8 cellular contexts compared by ENCODE assay signal in the genomic region with DNA sequence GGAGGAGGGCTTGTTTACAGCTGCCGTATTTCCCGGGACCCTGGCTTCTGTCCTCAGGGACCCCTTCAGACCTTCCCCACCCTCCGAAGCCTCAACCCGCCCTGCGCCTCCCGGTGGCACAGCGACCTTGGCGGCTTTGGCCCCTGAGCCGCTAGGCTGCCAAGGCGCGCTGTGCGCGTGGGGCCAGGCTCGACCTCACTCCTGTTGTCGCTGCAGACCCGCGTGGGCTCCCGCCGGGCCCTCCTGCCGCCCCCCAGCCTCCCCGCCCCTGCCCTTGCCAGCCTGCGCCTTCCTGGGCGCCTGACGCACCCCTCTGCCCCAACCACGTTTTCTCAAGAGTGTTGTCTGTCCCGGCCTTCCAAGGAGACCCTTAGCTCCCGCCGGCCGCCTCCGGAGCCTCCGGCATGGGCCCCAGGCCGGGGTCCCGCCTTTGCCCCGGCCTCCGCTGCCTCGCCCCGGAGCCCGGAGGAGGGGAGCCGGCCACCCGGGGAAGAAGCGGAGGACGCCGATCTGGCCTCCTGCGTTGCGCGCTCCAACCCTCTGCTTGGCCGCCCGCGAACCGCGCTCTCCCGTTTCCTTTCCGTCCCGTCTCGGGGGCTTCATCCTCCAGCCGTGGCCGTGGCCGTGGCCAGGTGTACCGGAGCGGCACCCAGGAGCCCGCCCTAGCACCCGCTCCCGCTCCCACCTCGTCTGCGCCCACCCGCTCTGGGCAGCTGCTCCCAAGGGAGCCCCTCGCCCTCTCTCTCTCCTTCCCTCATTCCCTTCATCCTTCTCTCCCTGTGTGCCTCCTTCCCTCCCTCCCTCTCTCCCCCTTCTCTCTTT. TPM values are rescaled to one million over a fixed set of nuclear protein-coding genes. Genes with fewer than 3 reads are reported as not detected.
DNase-seq lines count a peak whose midpoint lies in the region; ATAC-seq, FAIRE-seq and TF ChIP-seq lines count a peak whose summit lies in the region.

No MANE protein-coding gene starts in this region.

- H3K9me3 Mint-ChIP-seq in CD8-positive, alpha-beta T cell, result no peaks in the 10 kb centered on the region
- H3K9me3 Mint-ChIP-seq in brain, result peaks cover 0 to 10% (median 0%) of the 10 kb centered on the region in 5 experiments
- no peaks in the 10 kb centered on the region for H3K9me3 Mint-ChIP-seq in stimulated activated memory B cell treated with anti-CD40 and anti-IgM and Interleukin-4, amounts not matched to agents 10 μg/mL and 1 μg/mL and 100 μg/mL, for 72 hours

- intact Hi-C loops in CD8-positive, alpha-beta T cell (cut with DNase I, micrococcal nuclease), result no loop called here
- intact Hi-C loops in HepG2 (cut with micrococcal nuclease; ENCODE audit: unreplicated experiment), result no loop called here

- peak overlapping the region; percentile 70 for H3K4me2 ChIP-seq in OCI-LY1 (ENCODE audit: low read length)
- H3K4me2 ChIP-seq in HepG2 (ENCODE audit: low read depth, low read length), result peak overlapping the region; percentile 72

- POLR2A ChIA-PET in CD8-positive, alpha-beta T cell (lab: Charles Lee), result interaction anchor here (1.5 kb wide), 1 partner anchor 42 kb away, joined by 8 read pairs; no protein-coding TSS in a partner anchor
- POLR2A ChIA-PET in HepG2 (lab: Yijun Ruan, JAX), result interaction anchor here (0.7 kb wide), 1 partner anchor 10 kb away, joined by 3 read pairs; no protein-coding TSS in a partner anchor

- ATAC-seq in CD8-positive, alpha-beta T cell, result peak; percentile 69
- peak; percentile 77 for ATAC-seq in HepG2
- ATAC-seq in stimulated activated memory B cell treated with anti-CD40 and anti-IgM and Interleukin-4, amounts not matched to agents 10 μg/mL and 1 μg/mL and 100 μg/mL, for 72 hours, result peak; percentile 69
- no peak for ATAC-seq in GM21529 (IDR thresholded peaks at IDR 0.05; ENCODE audit: unreplicated experiment)
- ATAC-seq in HG02588 (IDR thresholded peaks at IDR 0.05; ENCODE audit: unreplicated experiment), result no peak

- no peak overlapping the region for H3K27ac ChIP-seq in CD8-positive, alpha-beta T cell (ENCODE audit: low read depth, low read length)
- H3K27ac ChIP-seq in OCI-LY1 (ENCODE audit: low read depth, low read length, poor library complexity, severe bottlenecking), result peak overlapping the region; percentile 93
- no peak overlapping the region for H3K27ac ChIP-seq in HepG2 (ENCODE audit: extremely low read length, insufficient read depth, low read length)

- H3K4me3 Mint-ChIP-seq in CD8-positive, alpha-beta T cell, result peak overlapping the region; percentile 78
- H3K4me3 Mint-ChIP-seq in brain, result peak overlapping the region; percentile 63 to 75 (median 73)
- peak overlapping the region; percentile 81 for H3K4me3 Mint-ChIP-seq in stimulated activated memory B cell treated with anti-CD40 and anti-IgM and Interleukin-4, amounts not matched to agents 10 μg/mL and 1 μg/mL and 100 μg/mL, for 72 hours

- H3K27me3 ChIP-seq in CD8-positive, alpha-beta T cell (ENCODE audit: insufficient read depth, low read length), result no peaks in the 10 kb centered on the region
- H3K27me3 ChIP-seq in OCI-LY1 (ENCODE audit: insufficient read depth, low read length) (no peaks in the 10 kb centered on the region), HepG2 (ENCODE audit: control insufficient read depth in 1 of 2, insufficient read depth in 2 of 2, low read length in 2 of 2) (no peaks in the 10 kb centered on the region)

- no peaks in the 10 kb centered on the region for H3K9me3 ChIP-seq in CD8-positive, alpha-beta T cell (ENCODE audit: low read length)
- H3K9me3 ChIP-seq in OCI-LY1 (ENCODE audit: low read length) (peaks cover 10% of the 10 kb centered on the region), HepG2 (ENCODE audit: low read length) (no peaks in the 10 kb centered on the region)

- H3K79me2 ChIP-seq in OCI-LY1 (ENCODE audit: insufficient read depth, low read length) (no peaks in the 10 kb centered on the region; the same call in 1 of the 2 replicates), HepG2 (ENCODE audit: insufficient read depth, low read length) (no peaks in the 10 kb centered on the region)

- WGBS in HepG2 (ENCODE audit: low lambda C conversion rate), result 10% methylated on average over 11 of the region's 67 CpGs

- TF ChIP-seq POLR2A in HepG2 (IDR thresholded peaks at IDR 0.05; ENCODE audit: insufficient read depth in 1 of 2, low read depth in 2 of 2, low read length in 2 of 2), result no peak

- FAIRE-seq in HepG2 (lab: Jason Lieb, UNC), result no peak

- DNase-seq in CD8-positive, alpha-beta T cell, result peak in 4 of 7 experiments; percentile 28 to 62 (median 43)
- no peak for DNase-seq in HepG2 (ENCODE audit: low spot score)
- DNase-seq in MV-4-11 (lab: John Stamatoyannopoulos, UW), result no peak

- H3K36me3 ChIP-seq in CD8-positive, alpha-beta T cell (ENCODE audit: insufficient read depth, low read length), result no peaks in the 10 kb centered on the region
- H3K36me3 ChIP-seq in OCI-LY1 (ENCODE audit: insufficient read depth, low read length) (peaks cover 23% of the 10 kb centered on the region; the same call in 1 of the 2 replicates), HepG2 (replicated peaks in 1 of 2; ENCODE audit: control insufficient read depth in 1 of 2, insufficient read depth in 2 of 2, low read length in 2 of 2) (no peaks in the 10 kb centered on the region)

- CTCF ChIA-PET in CD8-positive, alpha-beta T cell (lab: Charles Lee), result interaction anchor here (0.9 to 2.0 kb wide), 5 partner anchors 10 to 75 kb away, joined by 3 to 8 read pairs (median 3); no protein-coding TSS in a partner anchor
- CTCF ChIA-PET in HepG2 (lab: Yijun Ruan, JAX; ENCODE audit: low intra/inter-chr PET ratio, low total read pairs), result no interaction called here

- no peak for TF ChIP-seq RAD21 in HepG2 (CRISPR knock-in tag; IDR thresholded peaks at IDR 0.05)

- peaks cover 31% of the 10 kb centered on the region for H3K4me1 Mint-ChIP-seq in CD8-positive, alpha-beta T cell (ENCODE audit: low read depth)
- peaks cover 20% of the 10 kb centered on the region for H3K4me1 Mint-ChIP-seq in brain
- H3K4me1 Mint-ChIP-seq in stimulated activated memory B cell treated with anti-CD40 and anti-IgM and Interleukin-4, amounts not matched to agents 10 μg/mL and 1 μg/mL and 100 μg/mL, for 72 hours, result peaks cover 35% of the 10 kb centered on the region

- no peak overlapping the region for H3K27ac Mint-ChIP-seq in CD8-positive, alpha-beta T cell
- H3K27ac Mint-ChIP-seq in brain, result no peak overlapping the region
- peak overlapping the region; percentile 77 for H3K27ac Mint-ChIP-seq in stimulated activated memory B cell treated with anti-CD40 and anti-IgM and Interleukin-4, amounts not matched to agents 10 μg/mL and 1 μg/mL and 100 μg/mL, for 72 hours

- peaks cover 4% of the 10 kb centered on the region for H3K27me3 Mint-ChIP-seq in CD8-positive, alpha-beta T cell (ENCODE audit: low read depth)
- H3K27me3 Mint-ChIP-seq in brain, result peaks cover 34% of the 10 kb centered on the region
- peaks cover 8% of the 10 kb centered on the region for H3K27me3 Mint-ChIP-seq in stimulated activated memory B cell treated with anti-CD40 and anti-IgM and Interleukin-4, amounts not matched to agents 10 μg/mL and 1 μg/mL and 100 μg/mL, for 72 hours

- BruUV-seq in HepG2 (replicated peaks; lab: Mats Ljungman, UMichigan), result no TSS peak

- no peak for TF ChIP-seq CTCF in CD8-positive, alpha-beta T cell (IDR thresholded peaks at IDR 0.05)
- TF ChIP-seq CTCF in OCI-LY1 (IDR thresholded peaks at IDR 0.05; ENCODE audit: low read length) (no peak), brain (conservative IDR thresholded peaks at IDR 0.05) (no peak), HepG2 (CRISPR knock-in tag; IDR thresholded peaks at IDR 0.05) (no peak)

- TF ChIP-seq EP300 in HepG2 (IDR thresholded peaks at IDR 0.05; ENCODE audit: low read depth in 2 of 2, low read length in 2 of 2), result no peak
- no peak for TF ChIP-seq EP300 in HepG2 (CRISPR knock-in tag; IDR thresholded peaks at IDR 0.05; ENCODE audit: borderline replicate concordance)

- H3K4me1 ChIP-seq in CD8-positive, alpha-beta T cell (ENCODE audit: insufficient read depth, low read length), result peaks cover 8% of the 10 kb centered on the region
- H3K4me1 ChIP-seq in OCI-LY1 (ENCODE audit: insufficient read depth, low read length, severe bottlenecking) (peaks cover 33% of the 10 kb centered on the region), HepG2 (ENCODE audit: insufficient read depth, low read length) (no peaks in the 10 kb centered on the region; the same call in 1 of the 2 replicates)

- H3K4me3 ChIP-seq in CD8-positive, alpha-beta T cell (ENCODE audit: low read depth, low read length), result peak overlapping the region; percentile 52
- H3K4me3 ChIP-seq in OCI-LY1 (ENCODE audit: low read depth, low read length, poor library complexity, severe bottlenecking), result peak overlapping the region; percentile 56
- H3K4me3 ChIP-seq in HepG2 (replicated peaks in 1 of 3; ENCODE audit: insufficient read depth in 1 of 3, low read depth in 2 of 3, low read length in 3 of 3), result peak overlapping the region; percentile 42 to 67 (median 65); a peak in 4 of 6 replicates

- no peaks in the 10 kb centered on the region for H3K9me2 ChIP-seq in OCI-LY1 (ENCODE audit: low read depth, low read length)

- H3K9ac ChIP-seq in OCI-LY1 (ENCODE audit: low read length), result peak overlapping the region; percentile 74
- H3K9ac ChIP-seq in HepG2 (ENCODE audit: insufficient read depth, low read depth, low read length), result peak overlapping the region; percentile 29; the same call in 1 of the 2 replicates

- H3K36me3 Mint-ChIP-seq in CD8-positive, alpha-beta T cell, result peaks cover 12% of the 10 kb centered on the region
- H3K36me3 Mint-ChIP-seq in brain, result peaks cover 30% of the 10 kb centered on the region
- H3K36me3 Mint-ChIP-seq in stimulated activated memory B cell treated with anti-CD40 and anti-IgM and Interleukin-4, amounts not matched to agents 10 μg/mL and 1 μg/mL and 100 μg/mL, for 72 hours, result peaks cover 9% of the 10 kb centered on the region

- 0 out of 2 replicates have a peak, but pooled peaks cover 3% of the 10 kb centered on the region for H3F3A ChIP-seq in OCI-LY1 (ENCODE audit: insufficient read depth, low read length)

- H2AFZ ChIP-seq in OCI-LY1 (ENCODE audit: low read length), result no peak overlapping the region
- H2AFZ ChIP-seq in HepG2 (ENCODE audit: low read length), result no peak overlapping the region

- in situ Hi-C loops in HepG2 (cut with HindIII; ENCODE audit: extremely low pct_ligation_motif_present, low pct_unique_long_range_greater_than_20kb), result no loop called here

- H4K20me1 ChIP-seq in OCI-LY1 (ENCODE audit: insufficient read depth, low read length) (no peaks in the 10 kb centered on the region), HepG2 (ENCODE audit: insufficient read depth, low read length) (peaks cover 7% of the 10 kb centered on the region; the same call in 1 of the 2 replicates)

RNA-seq across cellular contexts. Expression of gene PPP2R5C, which starts 19.9 kb away (rescaled TPM):
- 100 to 1,000 TPM; 557 to 560 TPM for total RNA-seq in CD8-positive, alpha-beta T cell
- polyA plus RNA-seq in brain (ENCODE audit: insufficient read depth, low read depth, low replicate concordance) (69.9 TPM), HepG2 (2011; rRNA removed) (68.1 and 78.5 TPM in 2 replicates)
- total RNA-seq in HepG2 (2016; rRNA removed; fragmentation: Illumina TruSeq; extraction: Trizol), result 74.3 and 94.8 TPM in 2 replicates
- 82.8 and 86.5 TPM in 2 replicates for total RNA-seq in HepG2 (2016; cell fraction: cytosol; rRNA removed; fragmentation: Illumina TruSeq; extraction: Trizol; ENCODE audit: low read depth)
- 71.4 and 92.2 TPM in 2 replicates for total RNA-seq in HepG2 (2016; cell fraction: insoluble cytoplasmic fraction; rRNA removed; fragmentation: Illumina TruSeq; extraction: Trizol)
- 125 and 142 TPM in 2 replicates for total RNA-seq in HepG2 (2016; cell fraction: membrane; rRNA removed; fragmentation: Illumina TruSeq; extraction: Trizol)
- total RNA-seq in HepG2 (2016; cell fraction: nucleus; rRNA removed; fragmentation: Illumina TruSeq; extraction: Trizol), result 51.6 and 56.6 TPM in 2 replicates
- polyA plus RNA-seq in HepG2 (2011; cell fraction: cytosol; rRNA removed), result 38.4 and 55.1 TPM in 2 replicates
- polyA plus RNA-seq in HepG2 (2011; cell fraction: nucleus; rRNA removed), result 57.2 and 60.5 TPM in 2 replicates
- polyA plus RNA-seq in HepG2 (2012), result 61.1 and 92.0 TPM in 2 replicates
- 97.1 and 105 TPM in 2 replicates for polyA plus RNA-seq in HepG2 (2016; cell fraction: cytosol; fragmentation: Illumina TruSeq; extraction: Trizol; ENCODE audit: low read depth)
- polyA plus RNA-seq in HepG2 (2016; cell fraction: insoluble cytoplasmic fraction; fragmentation: Illumina TruSeq; extraction: Trizol; ENCODE audit: low read depth), result 87.9 and 89.9 TPM in 2 replicates
- polyA plus RNA-seq in HepG2 (2016; cell fraction: membrane; fragmentation: Illumina TruSeq; extraction: Trizol; ENCODE audit: low read depth), result 110 and 121 TPM in 2 replicates
- polyA plus RNA-seq in HepG2 (2016; cell fraction: nucleus; fragmentation: Illumina TruSeq; extraction: Trizol; ENCODE audit: insufficient read depth, low read depth), result 63.8 and 64.0 TPM in 2 replicates
- polyA minus RNA-seq in HepG2 (2011; rRNA and poly(A)+ RNA removed; ENCODE audit: low replicate concordance), result 69.0 and 106 TPM in 2 replicates
- polyA minus RNA-seq in HepG2 (2011; cell fraction: cytosol; rRNA and poly(A)+ RNA removed), result 67.1 and 70.9 TPM in 2 replicates
- 110 and 115 TPM in 2 replicates for polyA minus RNA-seq in HepG2 (2011; cell fraction: nucleus; rRNA and poly(A)+ RNA removed)

Comparison
In these comparisons a context has a peak if more than half of its experiments do, and no peak if none do; other contexts are left out.
1. ATAC-seq: peak in CD8-positive, alpha-beta T cell (single experiment), HepG2 (single experiment) and stimulated activated memory B cell treated with anti-CD40 and anti-IgM and Interleukin-4, amounts not matched to agents 10 μg/mL and 1 μg/mL and 100 μg/mL, for 72 hours (single experiment); none in GM21529 (single experiment) and HG02588 (single experiment).
2. DNase-seq: peak in CD8-positive, alpha-beta T cell (4 of 7); none in HepG2 (single experiment) and MV-4-11 (single experiment).
3. Peak in every context shown above with its lines, with median percentiles within 50 percentile points of each other: H3K4me3 ChIP-seq and H3K4me3 Mint-ChIP-seq.